In the genomic region with DNA sequence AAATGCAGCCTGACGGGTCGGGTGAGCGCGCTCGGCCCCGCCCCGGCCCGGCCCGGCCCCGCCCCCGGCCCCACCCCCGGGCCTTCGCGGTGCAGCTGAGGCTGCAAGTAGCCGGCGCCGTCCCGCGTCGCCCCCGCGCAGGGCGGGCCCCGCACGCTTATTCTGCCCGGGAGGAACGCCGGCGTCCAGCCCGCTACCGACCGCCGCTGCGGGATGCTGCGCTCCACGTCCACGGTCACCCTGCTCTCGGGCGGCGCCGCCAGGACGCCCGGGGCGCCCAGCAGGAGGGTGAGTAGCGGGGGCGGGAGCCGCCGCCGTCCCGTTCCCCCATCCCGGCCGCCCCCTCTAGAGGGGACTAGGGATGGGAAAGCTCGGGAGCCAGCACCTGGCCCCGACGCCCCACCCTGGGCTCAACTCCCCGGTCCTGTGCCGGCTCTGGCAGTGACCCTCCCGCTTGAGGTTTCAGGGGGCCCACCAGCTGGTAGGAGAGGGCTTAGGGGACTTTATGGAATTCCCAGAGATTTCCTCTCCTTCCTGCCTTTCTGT, we compare ENCODE assay signal across 8 cellular contexts. TPM values are rescaled to one million over a fixed set of nuclear protein-coding genes. Genes with fewer than 3 reads are reported as not detected.
A peak's percentile ranks its signal among the peaks of the same experiment; 100 is the strongest.
DNase-seq lines count a peak whose midpoint lies in the region; ATAC-seq, FAIRE-seq and TF ChIP-seq lines count a peak whose summit lies in the region.

A gene with protein sequence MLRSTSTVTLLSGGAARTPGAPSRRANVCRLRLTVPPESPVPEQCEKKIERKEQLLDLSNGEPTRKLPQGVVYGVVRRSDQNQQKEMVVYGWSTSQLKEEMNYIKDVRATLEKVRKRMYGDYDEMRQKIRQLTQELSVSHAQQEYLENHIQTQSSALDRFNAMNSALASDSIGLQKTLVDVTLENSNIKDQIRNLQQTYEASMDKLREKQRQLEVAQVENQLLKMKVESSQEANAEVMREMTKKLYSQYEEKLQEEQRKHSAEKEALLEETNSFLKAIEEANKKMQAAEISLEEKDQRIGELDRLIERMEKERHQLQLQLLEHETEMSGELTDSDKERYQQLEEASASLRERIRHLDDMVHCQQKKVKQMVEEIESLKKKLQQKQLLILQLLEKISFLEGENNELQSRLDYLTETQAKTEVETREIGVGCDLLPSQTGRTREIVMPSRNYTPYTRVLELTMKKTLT (plus strand): TSS at position 83 of the 546 bp plus-strand sequence. CDS start 131 bp downstream, at position 214.

- peak within 1 kb of the TSS; percentile 67 for H3K18ac ChIP-seq in neuronal stem cell (ENCODE audit: low read length)

- H3K36me3 Mint-ChIP-seq in activated T-cell treated with anti-CD3 and anti-CD28 coated beads, Interleukin-2, amount 50 U/mL, for 72 hours (ENCODE audit: insufficient read depth in 2 of 2): no peaks in the 10 kb centered on the region
- no peaks in the 10 kb centered on the region for H3K36me3 Mint-ChIP-seq in type B pancreatic cell

- H3K4me3 ChIP-seq in AG10803 (ENCODE audit: low read length): peak within 1 kb of the TSS; percentile 44
- H3K4me3 ChIP-seq in neuronal stem cell (ENCODE audit: low read length in 2 of 2): peak within 1 kb of the TSS; percentile 16 to 89

- no peaks in the 10 kb centered on the region for H3K9me3 Mint-ChIP-seq in activated T-cell treated with anti-CD3 and anti-CD28 coated beads, Interleukin-2, amount 50 U/mL, for 72 hours
- H3K9me3 Mint-ChIP-seq in type B pancreatic cell: peaks cover 6% of the 10 kb centered on the region

- H2BK5ac ChIP-seq in neuronal stem cell (ENCODE audit: low read length): no peak within 1 kb of the TSS

- no peak for FAIRE-seq in frontal cortex (lab: Jason Lieb, UNC)

- H3K4me1 ChIP-seq in neuronal stem cell (ENCODE audit: control insufficient read depth in 2 of 2, insufficient read depth in 1 of 2, low read depth in 1 of 2, low read length in 2 of 2): peaks cover 0 to 3% of the 10 kb centered on the region in 2 donors

- H2AFZ ChIP-seq in neuronal stem cell (ENCODE audit: low read length): peak within 1 kb of the TSS; percentile 76

- no peak within 1 kb of the TSS for H3K27ac ChIP-seq in neuronal stem cell (replicated peaks; ENCODE audit: low read length)

- TF ChIP-seq CTCF in AG10803 (conservative IDR thresholded peaks at IDR 0.05; ENCODE audit: low read length) (no peak), type B pancreatic cell (conservative IDR thresholded peaks at IDR 0.05) (no peak)

- H2AK5ac ChIP-seq in neuronal stem cell (ENCODE audit: low read depth, low read length): no peak within 1 kb of the TSS

- H3K4me2 ChIP-seq in neuronal stem cell (ENCODE audit: insufficient read depth, low read length, poor library complexity, severe bottlenecking): peak within 1 kb of the TSS; percentile 92

- peak within 1 kb of the TSS; percentile 38 for H3K23ac ChIP-seq in neuronal stem cell (ENCODE audit: low read depth, low read length, poor library complexity)

- peaks cover 0 to 94% (median 20%) of the 10 kb centered on the region in 3 experiments for H3K27me3 ChIP-seq in neuronal stem cell (ENCODE audit: control insufficient read depth in 3 of 3, insufficient read depth in 3 of 3, low read depth in 1 of 3, low read length in 3 of 3)

- peak; percentile 85 to 87 for ATAC-seq in activated T-cell treated with anti-CD3 and anti-CD28 coated beads, Interleukin-2, amount 50 U/mL, for 72 hours (replicated peaks in 1 of 2)

- H3K4ac ChIP-seq in neuronal stem cell (ENCODE audit: low read length): no peak within 1 kb of the TSS

- peak within 1 kb of the TSS; percentile 73 for H3K9ac ChIP-seq in neuronal stem cell (ENCODE audit: low read depth, low read length, poor library complexity)

- H3K36me3 ChIP-seq in neuronal stem cell (replicated peaks in 1 of 2; ENCODE audit: control insufficient read depth in 2 of 2, insufficient read depth in 2 of 2, low read length in 2 of 2): no peaks in the 10 kb centered on the region

- H3K79me1 ChIP-seq in neuronal stem cell (ENCODE audit: low read depth, low read length): no peaks in the 10 kb centered on the region

- no peak within 1 kb of the TSS for H2BK120ac ChIP-seq in neuronal stem cell (ENCODE audit: low read depth, low read length)

- H2BK15ac ChIP-seq in neuronal stem cell (ENCODE audit: low read length): no peak within 1 kb of the TSS

- H2BK12ac ChIP-seq in neuronal stem cell (ENCODE audit: low read length): no peak within 1 kb of the TSS

- H3K4me3 Mint-ChIP-seq in activated T-cell treated with anti-CD3 and anti-CD28 coated beads, Interleukin-2, amount 50 U/mL, for 72 hours: peak within 1 kb of the TSS; percentile 74 to 81
- peak within 1 kb of the TSS; percentile 87 for H3K4me3 Mint-ChIP-seq in type B pancreatic cell

- H4K91ac ChIP-seq in neuronal stem cell (ENCODE audit: low read depth, low read length, poor library complexity): no peak within 1 kb of the TSS

- no peak for DNase-seq in AG10803 (ENCODE audit: low read depth)
- peak; percentile 75 for DNase-seq in LoVo (ENCODE audit: low spot score)
- peak; percentile 52 for DNase-seq in activated T-cell treated with anti-CD3 and anti-CD28 coated beads, Interleukin-2, amount 50 U/mL, for 72 hours
- DNase-seq in frontal cortex (ENCODE audit: low spot score in 2 of 2): peak; percentile 56 to 78
- DNase-seq in neuronal stem cell (ENCODE audit: low spot score): peak; percentile 36
- no peak for DNase-seq in type B pancreatic cell (ENCODE audit: extremely low spot score, unreplicated experiment)
- DNase-seq in NCI-H2107 (lab: John Stamatoyannopoulos, UW): no peak
- DNase-seq in NAMALWA (ENCODE audit: low spot score): no peak

- WGBS in neuronal stem cell (ENCODE audit: extremely low coverage in 2 of 2, insufficient read length in 2 of 2, insufficient replicate concordance in 1 of 2), 2 donors: no CpG with 5 or more reads among the region's 58 CpGs

- H3K27me3 Mint-ChIP-seq in activated T-cell treated with anti-CD3 and anti-CD28 coated beads, Interleukin-2, amount 50 U/mL, for 72 hours (ENCODE audit: low read depth): peaks cover 21% of the 10 kb centered on the region
- H3K27me3 Mint-ChIP-seq in type B pancreatic cell: peaks cover 19% of the 10 kb centered on the region

- no peak within 1 kb of the TSS for H3K27ac Mint-ChIP-seq in activated T-cell treated with anti-CD3 and anti-CD28 coated beads, Interleukin-2, amount 50 U/mL, for 72 hours
- peak within 1 kb of the TSS; percentile 92 for H3K27ac Mint-ChIP-seq in type B pancreatic cell

- no peak within 1 kb of the TSS for H4K8ac ChIP-seq in neuronal stem cell (ENCODE audit: low read depth, low read length)

- peaks cover 33% of the 10 kb centered on the region for H3K4me1 Mint-ChIP-seq in activated T-cell treated with anti-CD3 and anti-CD28 coated beads, Interleukin-2, amount 50 U/mL, for 72 hours (ENCODE audit: low read depth)
- H3K4me1 Mint-ChIP-seq in type B pancreatic cell (ENCODE audit: unreplicated experiment): peaks cover 10% of the 10 kb centered on the region

- H3K14ac ChIP-seq in neuronal stem cell (ENCODE audit: low read length): peak within 1 kb of the TSS; percentile 11

- no peaks in the 10 kb centered on the region for H3K9me3 ChIP-seq in neuronal stem cell (replicated peaks in 1 of 2; ENCODE audit: control insufficient read depth in 2 of 2, insufficient read depth in 1 of 2, low read depth in 1 of 2, low read length in 2 of 2)

RNA-seq across cellular contexts. Expression of the gene that starts here (rescaled TPM):
- total RNA-seq in activated T-cell treated with anti-CD3 and anti-CD28 coated beads, Interleukin-2, amount 50 U/mL, for 72 hours: under 1 TPM in 1 of 2 donors, not detected in 1; 0.24 TPM
- total RNA-seq in frontal cortex (1.6 TPM), type B pancreatic cell (ENCODE audit: low replicate concordance) (5.7 and 9.9 TPM in 2 replicates)
- polyA plus RNA-seq in neuronal stem cell (2013, experiment 1 of 2): 0.64 TPM
- 0.76 TPM for polyA plus RNA-seq in neuronal stem cell (2013, experiment 2 of 2)

Comparison
In these comparisons a context has a peak if more than half of its experiments do, and no peak if none do; other contexts are left out.
1. Peak in DNase-seq and ATAC-seq in activated T-cell treated with anti-CD3 and anti-CD28 coated beads, Interleukin-2, amount 50 U/mL, for 72 hours; RNA of the gene not detected or under 1 TPM.
2. DNase-seq: peak in LoVo (single experiment), frontal cortex (2 of 2) and neuronal stem cell (single experiment); none in AG10803 (single experiment), type B pancreatic cell (single experiment), NCI-H2107 (single experiment) and NAMALWA (single experiment).